ENCODE assay signal across 1 cellular context in genomic region chr6:12014027-12014872, GRCh38.
A peak's percentile ranks its signal among the peaks of the same experiment; 100 is the strongest.
TF ChIP-seq lines count a peak whose summit lies in the region.

No MANE protein-coding gene starts in this region.

TF ChIP-seq in IMR-90, 13 proteins besides CTCF, POLR2A, EP300 and RAD21 (continued from another document):
- no peak for TF ChIP-seq MAFK (IDR thresholded peaks at IDR 0.05; ENCODE audit: low read depth, low read length)
- no peak for TF ChIP-seq RFX5 (IDR thresholded peaks at IDR 0.05; ENCODE audit: low read depth, low read length)
- peak; percentile 38; the same call in 1 of the 2 replicates for TF ChIP-seq NFE2L2 (IDR thresholded peaks at IDR 0.05; ENCODE audit: low read depth, low read length)
- no peak for TF ChIP-seq CEBPB (IDR thresholded peaks at IDR 0.05; ENCODE audit: low read depth, low read length)
